ENCODE assay signal across 9 cellular contexts in genomic region chr1:218299416-218299815, GRCh38. TPM values are rescaled to one million over a fixed set of nuclear protein-coding genes. Genes with fewer than 3 reads are reported as not detected.
DNase-seq lines count a peak whose midpoint lies in the region; ATAC-seq and TF ChIP-seq lines count a peak whose summit lies in the region.
"Had no signal": no experiment of that assay in that cellular context is flagged by ENCODE, and none has a peak within 500 bp of the region (broad histone marks: within the 10 kb centered on the region; RNA-seq: fewer than 3 reads in every experiment).

No MANE protein-coding gene starts in this region.

- no peaks in the 10 kb centered on the region for H3K9me3 ChIP-seq in AG04450 (ENCODE audit: control insufficient read depth, insufficient read depth, low read length)

- ATAC-seq in GM18519 (IDR thresholded peaks at IDR 0.05; ENCODE audit: low FRiP score, unreplicated experiment): peak; percentile 56
- no peak for ATAC-seq in HG03439 (IDR thresholded peaks at IDR 0.05; ENCODE audit: unreplicated experiment)
- no peak for ATAC-seq in GM21737 (IDR thresholded peaks at IDR 0.05; ENCODE audit: unreplicated experiment)

- POLR2A ChIA-PET in AG04450 (lab: Yijun Ruan, JAX): interaction anchor here (1.0 kb wide), 2 partner anchors 15 to 46 kb away, joined by 4 read pairs; partner anchors contain the start of genes RRP15 and TGFB2

- H3K27me3 ChIP-seq in AG04450 (ENCODE audit: control insufficient read depth, insufficient read depth, low read length): no peaks in the 10 kb centered on the region

- DNase-seq in AG04450 (ENCODE audit: low read depth, low spot score): peak; percentile 51
- DNase-seq in NCI-H1417 treated with DMSO at 0.1 percent for 48 hours (lab: John Stamatoyannopoulos, UW): peak; percentile 1
- peak; percentile 73 for DNase-seq in dermis blood vessel endothelial cell
- peak; percentile 51 for DNase-seq in pons (ENCODE audit: low spot score)
- DNase-seq in occipital lobe (lab: John Stamatoyannopoulos, UW): no peak

- H3K27ac ChIP-seq in AG04450 (ENCODE audit: low read depth, low read length): no peak overlapping the region
- H3K27ac ChIP-seq: epithelial cell of prostate had no signal

- CTCF ChIA-PET in AG04450 (lab: Charles Lee): interaction anchor here (0.5 to 2.3 kb wide), 35 partner anchors 8 to 1513 kb away, joined by 3 to 32 read pairs (median 4); partner anchors contain the start of genes LYPLAL1, RRP15 and TGFB2

- H3K4me3 ChIP-seq in AG04450 (ENCODE audit: low read depth, low read length): no peak overlapping the region

- peak; percentile 72 for TF ChIP-seq CTCF in AG04450 (IDR thresholded peaks at IDR 0.05; ENCODE audit: low read depth, low read length)

RNA-seq across cellular contexts. Expression of gene RRP15, which starts 14.3 kb away (rescaled TPM):
- 5.8 and 7.9 TPM in 2 replicates for polyA plus RNA-seq in AG04450 (2011; rRNA removed)
- polyA minus RNA-seq in AG04450 (2011; rRNA and poly(A)+ RNA removed): 3.5 and 6.3 TPM in 2 replicates
- total RNA-seq in dermis blood vessel endothelial cell (7.4 and 7.8 TPM in 2 replicates), occipital lobe (22.3 TPM)

RNA-seq across cellular contexts. Expression of gene TGFB2, which starts 45.7 kb away (rescaled TPM):
- polyA plus RNA-seq in AG04450 (2011; rRNA removed): 10.2 and 14.8 TPM in 2 replicates
- 6.3 and 11.5 TPM in 2 replicates for polyA minus RNA-seq in AG04450 (2011; rRNA and poly(A)+ RNA removed)
- total RNA-seq in dermis blood vessel endothelial cell: 36.2 and 38.6 TPM in 2 replicates
- total RNA-seq in occipital lobe: 61.8 TPM
